Comparison of ENCODE assay signal across 1 cellular context in the genomic region with DNA sequence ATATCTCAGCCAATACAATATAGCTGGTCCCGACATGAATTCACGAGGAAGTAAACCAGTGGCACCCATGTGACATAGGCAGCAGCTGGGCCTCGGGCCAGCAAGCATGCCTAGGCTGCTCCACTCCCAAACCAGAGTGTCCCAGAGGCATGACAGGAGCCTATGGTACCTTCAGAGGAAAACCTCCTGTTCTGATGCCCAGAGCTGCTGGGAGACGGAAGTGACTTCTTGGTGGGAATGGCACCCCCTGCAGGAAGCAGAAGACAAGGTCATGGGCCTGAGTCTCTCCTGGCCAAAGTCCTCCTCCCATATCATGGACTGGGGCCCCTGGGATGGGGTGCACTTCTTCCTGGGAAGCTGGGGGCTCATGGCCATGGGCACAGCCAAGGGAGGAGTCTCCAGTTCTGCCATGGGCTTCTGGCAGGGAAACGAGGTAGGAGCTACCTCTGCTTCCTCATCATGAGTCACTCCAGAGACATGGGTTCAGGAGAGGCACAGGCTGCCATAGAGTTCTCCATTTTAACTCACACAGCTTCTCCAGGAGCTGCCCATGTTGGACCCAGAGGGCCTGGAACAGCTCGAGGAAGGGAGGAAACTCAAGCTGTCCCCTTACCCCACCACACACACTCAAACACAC.
TF ChIP-seq lines count a peak whose summit lies in the region.

No MANE protein-coding gene starts in this region.

TF ChIP-seq in GM23338, 12 proteins besides CTCF, POLR2A, EP300 and RAD21 (continued from another document):
- TF ChIP-seq ZNF462 (CRISPR knock-in tag; IDR thresholded peaks at IDR 0.05), result no peak
